ENCODE assay signal across 8 cellular contexts in the genomic region with DNA sequence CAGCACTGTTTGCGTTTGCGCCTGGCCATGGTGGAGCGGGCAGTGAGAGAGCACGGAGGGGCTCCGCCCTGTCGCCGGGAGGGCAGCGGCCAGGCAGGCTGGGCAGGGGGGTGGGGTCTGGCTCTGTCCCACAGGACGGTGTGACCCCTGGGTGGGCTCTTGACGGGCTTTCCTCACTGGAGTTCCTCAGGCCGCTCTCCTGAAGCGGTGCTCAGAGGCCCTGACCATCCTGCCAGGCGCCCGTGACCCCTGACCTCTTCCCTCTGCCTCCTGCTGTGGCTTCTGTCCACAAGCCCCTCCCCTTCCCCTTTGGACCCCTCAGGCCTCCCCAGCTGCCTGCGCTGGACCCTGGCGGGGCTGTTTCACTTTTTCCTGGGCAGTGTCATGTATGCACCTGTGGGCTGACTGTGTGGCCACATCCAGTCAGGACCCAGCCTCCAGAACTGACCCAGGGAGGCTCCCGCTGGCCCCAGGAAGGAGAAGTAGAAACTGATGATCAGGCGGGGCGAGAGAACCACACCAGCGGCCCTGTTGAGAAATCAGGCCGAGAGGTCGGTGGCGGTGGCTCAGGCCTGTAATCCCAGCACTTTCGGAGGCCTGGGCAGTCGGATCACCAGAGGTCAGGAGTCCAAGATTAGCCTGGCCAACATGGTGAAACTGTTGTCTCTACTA. TPM values are rescaled to one million over a fixed set of nuclear protein-coding genes. Genes with fewer than 3 reads are reported as not detected.
A peak's percentile ranks its signal among the peaks of the same experiment; 100 is the strongest.
DNase-seq lines count a peak whose midpoint lies in the region; ATAC-seq, FAIRE-seq and TF ChIP-seq lines count a peak whose summit lies in the region.

No MANE protein-coding gene starts in this region.

- no peak for DNase-seq in fibroblast of pulmonary artery (ENCODE audit: low read depth)
- no peak for DNase-seq in pancreas
- no peak for DNase-seq in stimulated activated naive CD4-positive, alpha-beta T cell treated with Interleukin-2 at 50 U/mL for 16 hours (lab: John Stamatoyannopoulos, UW)
- DNase-seq in activated CD8-positive, alpha-beta memory T cell treated with anti-CD3 and anti-CD28 coated beads for 24 hours: no peak
- DNase-seq in ureter (ENCODE audit: low spot score): no peak

- FAIRE-seq in pancreas (lab: Jason Lieb, UNC): no peak

- no peaks in the 10 kb centered on the region for H3K27me3 ChIP-seq in pancreas

- peak overlapping the region in 2 of 4 donors; percentile 70 to 71 for H3K27ac ChIP-seq in pancreas

- H3K4me1 ChIP-seq in pancreas: peaks cover 7 to 11% (median 9%) of the 10 kb centered on the region in 3 donors

- no peak for TF ChIP-seq CTCF in GM12875 (IDR thresholded peaks at IDR 0.05; ENCODE audit: borderline replicate concordance, insufficient read depth, low read depth, low read length)
- no peak for TF ChIP-seq CTCF in fibroblast of pulmonary artery (IDR thresholded peaks at IDR 0.05; ENCODE audit: low read length, missing control alignments)
- TF ChIP-seq CTCF in pancreas (IDR thresholded peaks at IDR 0.05): no peak

- no peaks in the 10 kb centered on the region for H3K9me3 ChIP-seq in pancreas

- peak overlapping the region; percentile 69 for H3K4me3 ChIP-seq in GM12875 (ENCODE audit: low read depth, low read length)
- peak overlapping the region; percentile 72 for H3K4me3 ChIP-seq in fibroblast of pulmonary artery (replicated peaks; ENCODE audit: low read depth, low read length)
- peak overlapping the region; percentile 94 to 98 (median 98) for H3K4me3 ChIP-seq in pancreas

- ATAC-seq in SK-N-SH treated with all-trans-retinoic acid at 6 μM for 48 hours: peak; percentile 30
- peak in 3 of 4 donors; percentile 1 to 25 (median 19) for ATAC-seq in pancreas
- ATAC-seq in GM18520 (IDR thresholded peaks at IDR 0.05; ENCODE audit: unreplicated experiment): no peak

- intact Hi-C loops in pancreas (cut with DNase I): loop anchor here in 1 of 3 donors (5.0 kb wide), 1 partner anchor 134 kb away; no protein-coding TSS in a partner anchor

- H3K36me3 ChIP-seq in pancreas: peaks cover 0 to 27% (median 11%) of the 10 kb centered on the region in 3 donors

- 41 to 48% methylated on average over 21 to 25 of the region's 25 CpGs for WGBS in pancreas, 2 donors

TF ChIP-seq in SK-N-SH treated with all-trans-retinoic acid at 6 μM for 48 hours, 23 proteins besides CTCF, POLR2A, EP300 and RAD21 (continues in another document):
- TF ChIP-seq BACH2 (CRISPR knock-in tag; IDR thresholded peaks at IDR 0.05; ENCODE audit: borderline replicate concordance) (no peak), TOX (CRISPR knock-in tag; IDR thresholded peaks at IDR 0.05; ENCODE audit: borderline replicate concordance) (no peak), ISL1 (CRISPR knock-in tag; IDR thresholded peaks at IDR 0.05) (no peak), RARB (CRISPR knock-in tag; IDR thresholded peaks at IDR 0.05) (no peak), CREB5 (CRISPR knock-in tag; IDR thresholded peaks at IDR 0.05; ENCODE audit: low read depth) (no peak), SNAI2 (CRISPR knock-in tag; IDR thresholded peaks at IDR 0.05) (no peak), GLIS3 (CRISPR knock-in tag; IDR thresholded peaks at IDR 0.05) (no peak), CSRNP3 (CRISPR knock-in tag; IDR thresholded peaks at IDR 0.05) (no peak), OSR1 (CRISPR knock-in tag; IDR thresholded peaks at IDR 0.05) (no peak), ZFP3 (CRISPR knock-in tag; IDR thresholded peaks at IDR 0.05) (no peak), CSDC2 (CRISPR knock-in tag; IDR thresholded peaks at IDR 0.05) (no peak), TCF4 (CRISPR knock-in tag; IDR thresholded peaks at IDR 0.05; ENCODE audit: borderline replicate concordance) (no peak), ARNTL (CRISPR knock-in tag; IDR thresholded peaks at IDR 0.05; ENCODE audit: borderline replicate concordance, low read depth) (no peak), ZC3H10 (CRISPR knock-in tag; IDR thresholded peaks at IDR 0.05) (no peak)
- TF ChIP-seq, protein P1, sequence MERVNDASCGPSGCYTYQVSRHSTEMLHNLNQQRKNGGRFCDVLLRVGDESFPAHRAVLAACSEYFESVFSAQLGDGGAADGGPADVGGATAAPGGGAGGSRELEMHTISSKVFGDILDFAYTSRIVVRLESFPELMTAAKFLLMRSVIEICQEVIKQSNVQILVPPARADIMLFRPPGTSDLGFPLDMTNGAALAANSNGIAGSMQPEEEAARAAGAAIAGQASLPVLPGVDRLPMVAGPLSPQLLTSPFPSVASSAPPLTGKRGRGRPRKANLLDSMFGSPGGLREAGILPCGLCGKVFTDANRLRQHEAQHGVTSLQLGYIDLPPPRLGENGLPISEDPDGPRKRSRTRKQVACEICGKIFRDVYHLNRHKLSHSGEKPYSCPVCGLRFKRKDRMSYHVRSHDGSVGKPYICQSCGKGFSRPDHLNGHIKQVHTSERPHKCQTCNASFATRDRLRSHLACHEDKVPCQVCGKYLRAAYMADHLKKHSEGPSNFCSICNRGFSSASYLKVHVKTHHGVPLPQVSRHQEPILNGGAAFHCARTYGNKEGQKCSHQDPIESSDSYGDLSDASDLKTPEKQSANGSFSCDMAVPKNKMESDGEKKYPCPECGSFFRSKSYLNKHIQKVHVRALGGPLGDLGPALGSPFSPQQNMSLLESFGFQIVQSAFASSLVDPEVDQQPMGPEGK (CRISPR knock-in tag; IDR thresholded peaks at IDR 0.05; ENCODE audit: borderline replicate concordance): no peak
- TF ChIP-seq, protein P2, sequence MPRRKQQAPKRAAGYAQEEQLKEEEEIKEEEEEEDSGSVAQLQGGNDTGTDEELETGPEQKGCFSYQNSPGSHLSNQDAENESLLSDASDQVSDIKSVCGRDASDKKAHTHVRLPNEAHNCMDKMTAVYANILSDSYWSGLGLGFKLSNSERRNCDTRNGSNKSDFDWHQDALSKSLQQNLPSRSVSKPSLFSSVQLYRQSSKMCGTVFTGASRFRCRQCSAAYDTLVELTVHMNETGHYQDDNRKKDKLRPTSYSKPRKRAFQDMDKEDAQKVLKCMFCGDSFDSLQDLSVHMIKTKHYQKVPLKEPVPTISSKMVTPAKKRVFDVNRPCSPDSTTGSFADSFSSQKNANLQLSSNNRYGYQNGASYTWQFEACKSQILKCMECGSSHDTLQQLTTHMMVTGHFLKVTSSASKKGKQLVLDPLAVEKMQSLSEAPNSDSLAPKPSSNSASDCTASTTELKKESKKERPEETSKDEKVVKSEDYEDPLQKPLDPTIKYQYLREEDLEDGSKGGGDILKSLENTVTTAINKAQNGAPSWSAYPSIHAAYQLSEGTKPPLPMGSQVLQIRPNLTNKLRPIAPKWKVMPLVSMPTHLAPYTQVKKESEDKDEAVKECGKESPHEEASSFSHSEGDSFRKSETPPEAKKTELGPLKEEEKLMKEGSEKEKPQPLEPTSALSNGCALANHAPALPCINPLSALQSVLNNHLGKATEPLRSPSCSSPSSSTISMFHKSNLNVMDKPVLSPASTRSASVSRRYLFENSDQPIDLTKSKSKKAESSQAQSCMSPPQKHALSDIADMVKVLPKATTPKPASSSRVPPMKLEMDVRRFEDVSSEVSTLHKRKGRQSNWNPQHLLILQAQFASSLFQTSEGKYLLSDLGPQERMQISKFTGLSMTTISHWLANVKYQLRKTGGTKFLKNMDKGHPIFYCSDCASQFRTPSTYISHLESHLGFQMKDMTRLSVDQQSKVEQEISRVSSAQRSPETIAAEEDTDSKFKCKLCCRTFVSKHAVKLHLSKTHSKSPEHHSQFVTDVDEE (CRISPR knock-in tag; IDR thresholded peaks at IDR 0.05): no peak

RNA-seq across cellular contexts. Expression of gene OGFR, which starts 1.2 kb away (rescaled TPM):
- total RNA-seq in pancreas: 10 to 100 TPM; 18.1 to 25.4 (median 21.0) TPM
- 10 to 100 TPM; 50.8 to 79.5 TPM for polyA plus RNA-seq in pancreas
- total RNA-seq in ureter: 42.0 TPM

RNA-seq across cellular contexts. Expression of gene MRGBP, which starts 9.6 kb away (rescaled TPM):
- total RNA-seq in pancreas (1 to 10 TPM; 2.6 to 4.4 (median 3.7) TPM), ureter (6.3 TPM)
- polyA plus RNA-seq in pancreas: 10 to 100 TPM in 1 of 2 donors, 1 to 10 TPM in 1; 5.3 to 11.3 TPM

RNA-seq across cellular contexts. Expression of gene COL9A3, which starts 11.0 kb away (rescaled TPM):
- total RNA-seq in pancreas (10 to 100 TPM in 1 of 6 donors, 1 to 10 TPM in 5; 1.7 to 35.2 (median 7.3) TPM), ureter (5.1 TPM)
- polyA plus RNA-seq in pancreas: 100 to 1,000 TPM; 149 to 183 TPM

RNA-seq across cellular contexts. Expression of gene TCFL5, which starts 55.8 kb away (rescaled TPM):
- total RNA-seq in pancreas (1 to 10 TPM; 3.5 to 4.9 (median 4.0) TPM), ureter (11.8 TPM)
- polyA plus RNA-seq in pancreas: 1 to 10 TPM; 2.5 to 4.9 TPM
